8 cellular contexts compared by ENCODE assay signal in the genomic region with DNA sequence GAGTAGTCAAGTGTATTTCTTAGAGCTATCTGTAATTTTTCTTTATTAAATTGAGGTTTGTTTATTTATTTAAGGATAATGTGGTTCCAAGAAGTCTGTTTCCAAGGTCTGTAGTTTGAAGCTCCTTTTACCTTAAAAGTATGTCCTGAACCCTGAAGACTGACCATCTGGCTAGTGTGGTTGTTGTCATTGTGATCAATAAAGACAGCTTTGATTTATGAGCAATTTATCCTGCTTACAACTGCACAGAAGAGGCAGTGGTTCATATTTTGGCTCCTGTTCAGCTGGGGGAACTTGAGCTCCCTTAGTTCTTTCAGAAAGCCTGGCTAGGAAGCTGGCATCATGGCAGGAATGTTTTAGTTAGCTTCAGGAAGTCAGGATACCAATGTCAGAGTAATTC.
DNase-seq lines count a peak whose midpoint lies in the region; ATAC-seq and TF ChIP-seq lines count a peak whose summit lies in the region.

No MANE protein-coding gene starts in this region.

- no peak for ATAC-seq in GM19023 (IDR thresholded peaks at IDR 0.05; ENCODE audit: unreplicated experiment)
- no peak for ATAC-seq in HG02884 (IDR thresholded peaks at IDR 0.05; ENCODE audit: unreplicated experiment)

- H3K4me3 Mint-ChIP-seq in osteocyte (ENCODE audit: unreplicated experiment) (no peak overlapping the region), immature natural killer cell (no peak overlapping the region)

- DNase-seq in DMS 273 (lab: John Stamatoyannopoulos, UW; ENCODE audit: unreplicated experiment) (peak; percentile 94), NCI-H2171 treated with DMSO at 0.1 percent for 48 hours (lab: John Stamatoyannopoulos, UW) (peak; percentile 73), choroid plexus epithelial cell (ENCODE audit: low read depth) (peak; percentile 54), osteocyte (ENCODE audit: extremely low spot score, unreplicated experiment) (no peak), immature natural killer cell (no peak), NCI-H1436 treated with DMSO at 0.1 percent for 48 hours (lab: John Stamatoyannopoulos, UW) (no peak)

- H3K27me3 Mint-ChIP-seq in osteocyte (ENCODE audit: unreplicated experiment), result no peaks in the 10 kb centered on the region
- no peaks in the 10 kb centered on the region for H3K27me3 Mint-ChIP-seq in immature natural killer cell (ENCODE audit: low read depth in 3 of 3)

- H3K4me1 Mint-ChIP-seq in osteocyte (ENCODE audit: unreplicated experiment) (peaks cover 54% of the 10 kb centered on the region), immature natural killer cell (peaks cover 4 to 21% of the 10 kb centered on the region in 2 donors)

- H3K36me3 Mint-ChIP-seq in osteocyte (ENCODE audit: unreplicated experiment), result peaks cover 7% of the 10 kb centered on the region
- peaks cover 13 to 20% (median 15%) of the 10 kb centered on the region in 3 donors for H3K36me3 Mint-ChIP-seq in immature natural killer cell

- no peak for TF ChIP-seq CTCF in choroid plexus epithelial cell (conservative IDR thresholded peaks at IDR 0.05; ENCODE audit: low read depth, low read length)
- TF ChIP-seq CTCF in osteocyte (IDR thresholded peaks at IDR 0.05), result no peak

- peak overlapping the region; percentile 86 for H3K27ac Mint-ChIP-seq in osteocyte (ENCODE audit: unreplicated experiment)
- H3K27ac Mint-ChIP-seq in immature natural killer cell, result no peak overlapping the region

- H3K4me3 ChIP-seq in choroid plexus epithelial cell (ENCODE audit: low read depth, low read length), result no peak overlapping the region

- peaks cover 11% of the 10 kb centered on the region for H3K9me3 Mint-ChIP-seq in osteocyte (ENCODE audit: unreplicated experiment)
- peaks cover 7 to 24% (median 17%) of the 10 kb centered on the region in 6 donors for H3K9me3 Mint-ChIP-seq in immature natural killer cell

Comparison
In these comparisons a context has a peak if more than half of its experiments do, and no peak if none do; other contexts are left out.
1. DNase-seq: peak in DMS 273 (single experiment), NCI-H2171 treated with DMSO at 0.1 percent for 48 hours (single experiment) and choroid plexus epithelial cell (single experiment); none in osteocyte (single experiment), immature natural killer cell (0 of 3) and NCI-H1436 treated with DMSO at 0.1 percent for 48 hours (single experiment).